In the genomic region with DNA sequence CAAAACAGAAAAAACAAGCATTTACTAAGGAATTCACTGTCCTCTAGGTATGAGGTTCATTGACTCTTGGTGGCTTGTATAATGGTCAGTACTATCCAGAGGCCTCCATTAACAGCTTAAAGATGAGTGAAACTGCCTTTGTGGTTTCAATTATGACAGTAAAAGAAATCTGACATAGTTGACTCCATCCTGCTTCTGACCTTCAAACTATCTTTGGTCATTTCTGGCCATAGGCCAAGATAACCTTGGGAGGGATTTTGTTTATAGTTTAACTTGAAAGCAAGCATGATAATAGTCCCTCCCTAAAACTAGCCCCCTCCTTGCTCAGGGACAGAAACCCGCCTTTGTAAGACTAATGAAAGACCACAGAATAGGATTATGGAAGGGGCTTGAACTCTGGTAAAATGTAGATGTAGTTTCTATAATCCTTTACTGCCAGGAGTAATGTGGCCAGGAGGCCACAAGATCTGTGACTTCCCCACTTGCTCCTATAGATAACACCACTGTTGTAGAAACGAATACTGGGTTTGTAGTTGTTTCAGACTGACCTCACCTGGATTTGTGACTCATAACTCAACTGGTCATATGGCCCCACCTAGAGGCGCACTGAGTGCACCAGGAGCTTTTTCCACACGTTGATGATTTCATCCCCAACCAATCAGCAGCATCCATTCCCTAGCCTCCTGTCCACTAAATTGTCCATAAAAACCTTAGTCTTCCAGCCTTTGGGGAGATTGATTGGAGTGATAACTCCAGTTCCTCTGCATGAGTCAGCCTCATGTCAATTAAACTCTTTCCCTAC, we compare ENCODE assay signal across 9 cellular contexts. TPM values are rescaled to one million over a fixed set of nuclear protein-coding genes. Genes with fewer than 3 reads are reported as not detected.
DNase-seq lines count a peak whose midpoint lies in the region; ATAC-seq and TF ChIP-seq lines count a peak whose summit lies in the region.
"Had no signal": no experiment of that assay in that cellular context is flagged by ENCODE, and none has a peak within 500 bp of the region (broad histone marks: within the 10 kb centered on the region; RNA-seq: fewer than 3 reads in every experiment).

No MANE protein-coding gene starts in this region.

- no peaks in the 10 kb centered on the region for H3K79me2 ChIP-seq in HCT116 (ENCODE audit: insufficient read depth, low read length)

- H3K4me1 ChIP-seq in HCT116 (ENCODE audit: control insufficient read depth in 1 of 2, insufficient read depth in 2 of 2, low read length in 2 of 2) (peaks cover 0 to 7% of the 10 kb centered on the region in 2 experiments; a peak in 2 of 4 replicates), left ventricle myocardium inferior (peaks cover 10% of the 10 kb centered on the region), upper lobe of left lung (peaks cover 0 to 15% (median 9%) of the 10 kb centered on the region in 4 donors)

- POLR2A ChIA-PET in HCT116 (lab: Charles Lee): interaction anchor here (1.5 kb wide), 1 partner anchor 9 kb away, joined by 3 read pairs; the partner anchor contains the start of gene PLEKHM3
- POLR2A ChIA-PET in activated CD4-positive, alpha-beta T cell treated with anti-CD3 and anti-CD28 coated beads, Interleukin-2, amount 10 ng/mL, durations not matched to agents 7 days and 5 days (lab: Charles Lee): no interaction called here

- no peaks in the 10 kb centered on the region for H4K20me1 ChIP-seq in HCT116 (ENCODE audit: insufficient read depth)

- ATAC-seq in HCT116 (peak; percentile 92), upper lobe of left lung (ENCODE audit: low FRiP score in 2 of 2) (peak; percentile 68 to 88)

- H3K36me3 ChIP-seq in HCT116 (ENCODE audit: control insufficient read depth in 1 of 2, insufficient read depth in 2 of 2, low read length in 2 of 2) (no peaks in the 10 kb centered on the region), left ventricle myocardium inferior (no peaks in the 10 kb centered on the region), upper lobe of left lung (no peaks in the 10 kb centered on the region)

- no peak for TF ChIP-seq EP300 in upper lobe of left lung (IDR thresholded peaks at IDR 0.05)

- peak overlapping the region; percentile 98 for H2AFZ ChIP-seq in HCT116 (ENCODE audit: low read depth, low read length, poor library complexity, severe bottlenecking)

- intact Hi-C loops in HCT116 (cut with micrococcal nuclease): loop anchor here (1.0 to 10.0 kb wide), 2 partner anchors 288 to 499 kb away; no protein-coding TSS in a partner anchor
- intact Hi-C loops in left ventricle myocardium inferior (cut with micrococcal nuclease): no loop called here

- no peaks in the 10 kb centered on the region for H3K4me1 Mint-ChIP-seq in activated CD4-positive, alpha-beta T cell treated with anti-CD3 and anti-CD28 coated beads, Interleukin-2, amount 10 ng/mL, durations not matched to agents 7 days and 5 days

- H3K4me3 Mint-ChIP-seq in activated CD4-positive, alpha-beta T cell treated with anti-CD3 and anti-CD28 coated beads, Interleukin-2, amount 10 ng/mL, durations not matched to agents 7 days and 5 days: no peak overlapping the region

- CTCF ChIA-PET in HCT116 (lab: Charles Lee): interaction anchor here (1.4 to 2.1 kb wide), 2 partner anchors 288 to 407 kb away, joined by 9 to 15 read pairs; no protein-coding TSS in a partner anchor
- CTCF ChIA-PET in activated CD4-positive, alpha-beta T cell treated with anti-CD3 and anti-CD28 coated beads, Interleukin-2, amount 10 ng/mL, durations not matched to agents 7 days and 5 days (lab: Charles Lee): interaction anchor here (0.6 to 1.5 kb wide), 7 partner anchors 19 to 408 kb away, joined by 3 to 6 read pairs (median 4); no protein-coding TSS in a partner anchor

- no peak overlapping the region for H3K27ac Mint-ChIP-seq in activated CD4-positive, alpha-beta T cell treated with anti-CD3 and anti-CD28 coated beads, Interleukin-2, amount 10 ng/mL, durations not matched to agents 7 days and 5 days

- no TSS peak for BruUV-seq in HCT116 (replicated peaks; lab: Mats Ljungman, UMichigan)

- H3K4me2 ChIP-seq in HCT116 (ENCODE audit: low read length): no peak overlapping the region

- H3K9me3 Mint-ChIP-seq in activated CD4-positive, alpha-beta T cell treated with anti-CD3 and anti-CD28 coated beads, Interleukin-2, amount 10 ng/mL, durations not matched to agents 7 days and 5 days: no peaks in the 10 kb centered on the region

- H3K4me3 ChIP-seq in HCT116 (replicated peaks in 1 of 2; ENCODE audit: low read depth in 1 of 2, low read length in 2 of 2): no peak overlapping the region
- no peak overlapping the region for H3K4me3 ChIP-seq in LNCaP clone FGC (ENCODE audit: low read depth, low read length)
- no peak overlapping the region for H3K4me3 ChIP-seq in left ventricle myocardium inferior
- no peak overlapping the region for H3K4me3 ChIP-seq in upper lobe of left lung

- TF ChIP-seq CTCF in 22Rv1 (IDR thresholded peaks at IDR 0.05): peak; percentile 68
- TF ChIP-seq CTCF in GM12874 (IDR thresholded peaks at IDR 0.05; ENCODE audit: insufficient read depth, low read depth, low read length): peak; percentile 57
- peak; percentile 40 to 75 (median 54); a peak in 5 of 6 replicates for TF ChIP-seq CTCF in HCT116 (IDR thresholded peaks at IDR 0.05 in 2 of 3, conservative IDR thresholded peaks at IDR 0.05 in 1 of 3; ENCODE audit: borderline replicate concordance in 1 of 3, insufficient read depth in 1 of 3, low read depth in 2 of 3, low read length in 2 of 3)
- TF ChIP-seq CTCF in LNCaP clone FGC (IDR thresholded peaks at IDR 0.05; ENCODE audit: control insufficient read depth, extremely low read depth, insufficient read depth): peak; percentile 33; the same call in 1 of the 2 replicates
- peak; percentile 62 for TF ChIP-seq CTCF in left ventricle myocardium inferior (IDR thresholded peaks at IDR 0.05; ENCODE audit: borderline replicate concordance)
- TF ChIP-seq CTCF in upper lobe of left lung (IDR thresholded peaks at IDR 0.05): peak in 5 of 6 experiments; percentile 13 to 64 (median 41)

- no peak overlapping the region for H3K9ac ChIP-seq in HCT116 (ENCODE audit: low read length)

- TF ChIP-seq POLR2A in HCT116 (IDR thresholded peaks at IDR 0.05; ENCODE audit: borderline replicate concordance, extremely low read depth, insufficient read depth, insufficient read length): no peak
- no peak for TF ChIP-seq POLR2A in upper lobe of left lung (IDR thresholded peaks at IDR 0.05)

- peaks cover 4% of the 10 kb centered on the region for H3K27me3 Mint-ChIP-seq in activated CD4-positive, alpha-beta T cell treated with anti-CD3 and anti-CD28 coated beads, Interleukin-2, amount 10 ng/mL, durations not matched to agents 7 days and 5 days

- WGBS in upper lobe of left lung, 2 donors: 51 to 56% methylated on average over 4 of the region's 4 CpGs

- DNase-seq in HCT116 (ENCODE audit: low read depth, low spot score) (peak; percentile 68), LNCaP clone FGC (ENCODE audit: low read depth) (no peak), left ventricle myocardium inferior (peak; percentile 20), upper lobe of left lung (peak in 1 of 2 donors; percentile 80), NCI-H187 treated with DMSO at 0.1 percent for 48 hours (lab: John Stamatoyannopoulos, UW) (no peak)
- DNase-seq in activated CD4-positive, alpha-beta T cell treated with anti-CD3 and anti-CD28 coated beads, Interleukin-2, amount 10 ng/mL, durations not matched to agents 7 days and 5 days: peak; percentile 38

- RAD21 ChIA-PET in HCT116 (lab: Charles Lee; ENCODE audit: low non-redundant PET in 1 of 2, low total read pairs in 2 of 2, uncharacterized antibody in 2 of 2, unreplicated experiment in 2 of 2): interaction anchor here in 1 of 2 experiments (0.6 to 1.8 kb wide), 2 partner anchors 240 to 288 kb away, joined by 3 to 5 read pairs; no protein-coding TSS in a partner anchor

- H3K27ac ChIP-seq in 22Rv1 (no peak overlapping the region), HCT116 (ENCODE audit: low read depth, low read length) (no peak overlapping the region), left ventricle myocardium inferior (replicated peaks) (no peak overlapping the region), upper lobe of left lung (no peak overlapping the region)
- H3K27ac ChIP-seq: HL-60 had no signal

- H3K9me2 ChIP-seq in HCT116 (ENCODE audit: insufficient read depth): no peaks in the 10 kb centered on the region

- no peaks in the 10 kb centered on the region for H3K36me3 Mint-ChIP-seq in activated CD4-positive, alpha-beta T cell treated with anti-CD3 and anti-CD28 coated beads, Interleukin-2, amount 10 ng/mL, durations not matched to agents 7 days and 5 days (ENCODE audit: low read depth)

- H3K9me3 ChIP-seq in HCT116 (ENCODE audit: control insufficient read depth in 1 of 2, insufficient read depth in 1 of 2, low read depth in 1 of 2, low read length in 2 of 2) (no peaks in the 10 kb centered on the region), left ventricle myocardium inferior (replicated peaks) (no peaks in the 10 kb centered on the region), upper lobe of left lung (no peaks in the 10 kb centered on the region)

- peak; percentile 87 for TF ChIP-seq RAD21 in HCT116 (IDR thresholded peaks at IDR 0.05; ENCODE audit: low read depth)

- H3K27me3 ChIP-seq in HCT116 (ENCODE audit: insufficient read depth, low read length) (no peaks in the 10 kb centered on the region), left ventricle myocardium inferior (ENCODE audit: low read depth) (no peaks in the 10 kb centered on the region), upper lobe of left lung (no peaks in the 10 kb centered on the region)

TF ChIP-seq in HCT116, 20 proteins besides CTCF, POLR2A, EP300 and RAD21:
- TF ChIP-seq ELF1 (IDR thresholded peaks at IDR 0.05; ENCODE audit: borderline replicate concordance, low read depth) (no peak), ZNF274 (IDR thresholded peaks at IDR 0.05; ENCODE audit: low read depth, low read length) (no peak), EGR1 (IDR thresholded peaks at IDR 0.05; ENCODE audit: low read depth) (no peak), CBX3 (IDR thresholded peaks at IDR 0.05; ENCODE audit: low read depth) (peak; percentile 68; the same call in 1 of the 2 replicates), CEBPB (IDR thresholded peaks at IDR 0.05; ENCODE audit: low read depth) (no peak)
TF ChIP-seq in HCT116: peak in this region for 1.

RNA-seq across cellular contexts. Expression of gene PLEKHM3, which starts 8.6 kb away (rescaled TPM):
- total RNA-seq in HCT116 (2021; ENCODE audit: unreplicated experiment): 6.3 TPM
- polyA plus RNA-seq in HCT116 (2012): 2.1 and 2.7 TPM in 2 replicates
- total RNA-seq in activated CD4-positive, alpha-beta T cell treated with anti-CD3 and anti-CD28 coated beads, Interleukin-2, amount 10 ng/mL, durations not matched to agents 7 days and 5 days: 1 to 10 TPM; 6.7 to 7.7 TPM
- total RNA-seq in left ventricle myocardium inferior: 12.9 TPM
- total RNA-seq in upper lobe of left lung: 10 to 100 TPM; 16.4 to 56.3 (median 28.6) TPM

Comparison
In these comparisons a context has a peak if more than half of its experiments do, and no peak if none do; other contexts are left out.
1. DNase-seq: peak in HCT116 (single experiment), activated CD4-positive, alpha-beta T cell treated with anti-CD3 and anti-CD28 coated beads, Interleukin-2, amount 10 ng/mL, durations not matched to agents 7 days and 5 days (single experiment) and left ventricle myocardium inferior (single experiment); none in LNCaP clone FGC (single experiment) and NCI-H187 treated with DMSO at 0.1 percent for 48 hours (single experiment).
2. Peak in every context shown above with its lines, with median percentiles within 50 percentile points of each other: CTCF ChIP-seq.